Comparison of ENCODE assay signal across 24 cellular contexts in the genomic region with DNA sequence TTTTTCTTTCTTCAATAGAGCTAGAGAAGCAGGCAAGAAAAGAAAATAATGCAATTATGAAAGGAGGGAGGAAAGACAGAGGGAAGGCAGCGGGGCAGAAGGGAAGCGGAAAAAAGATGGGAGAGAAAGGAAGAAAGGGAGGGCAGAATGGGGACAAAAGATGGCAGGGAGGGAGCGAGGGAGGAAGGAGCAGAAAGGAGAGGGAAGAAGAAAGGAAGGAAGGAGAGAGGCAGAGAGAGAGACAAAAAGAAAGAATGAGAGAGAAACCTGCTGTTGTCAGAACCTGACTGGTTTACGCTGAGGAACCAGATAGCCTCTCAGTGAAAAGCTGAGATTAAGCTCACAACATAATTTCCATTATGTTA. TPM values are rescaled to one million over a fixed set of nuclear protein-coding genes. Genes with fewer than 3 reads are reported as not detected.
"Had no signal": no experiment of that assay in that cellular context is flagged by ENCODE, and none has a peak within 500 bp of the region (broad histone marks: within the 10 kb centered on the region; RNA-seq: fewer than 3 reads in every experiment).

No MANE protein-coding gene starts in this region.

- H2AFZ ChIP-seq: parathyroid adenoma had no signal

- FAIRE-seq: bronchial epithelial cell, kidney, small intestine had no signal

- H3K36me3 ChIP-seq: esophagus muscularis mucosa, gastroesophageal sphincter, right atrium auricular region, suprapubic skin, tibial artery had no signal

- H3K36me3 Mint-ChIP-seq: naive thymus-derived CD4-positive, alpha-beta T cell had no signal

- H3K27me3 ChIP-seq: esophagus muscularis mucosa, gastroesophageal sphincter, right atrium auricular region, suprapubic skin, tibial artery had no signal

- H3K4me1 ChIP-seq: esophagus muscularis mucosa, gastroesophageal sphincter, parathyroid adenoma, right atrium auricular region, suprapubic skin, tibial artery had no signal

- H3K9me3 Mint-ChIP-seq: central memory CD8-positive, alpha-beta T cell; dendritic cell treated with granulocyte-macrophage colony-stimulating factor and Interleukin-4, amounts not matched to agents 40 ng/mL and 50 ng/mL, for 4 days; nephron progenitor cell had no signal

- H3K4me3 Mint-ChIP-seq: central memory CD8-positive, alpha-beta T cell; dendritic cell treated with granulocyte-macrophage colony-stimulating factor and Interleukin-4, amounts not matched to agents 40 ng/mL and 50 ng/mL, for 4 days; effector memory CD8-positive, alpha-beta T cell; naive thymus-derived CD4-positive, alpha-beta T cell; nephron progenitor cell had no signal

- H3K9me3 ChIP-seq: esophagus muscularis mucosa, gastroesophageal sphincter, right atrium auricular region, suprapubic skin, tibial artery had no signal

- H3K27me3 Mint-ChIP-seq: dendritic cell treated with granulocyte-macrophage colony-stimulating factor and Interleukin-4, amounts not matched to agents 40 ng/mL and 50 ng/mL, for 4 days; effector memory CD8-positive, alpha-beta T cell had no signal

- H3K79me2 ChIP-seq: parathyroid adenoma had no signal

- H3K4me3 ChIP-seq: esophagus muscularis mucosa, gastroesophageal sphincter, lung, right atrium auricular region, suprapubic skin, tibial artery had no signal

- ATAC-seq: effector memory CD8-positive, alpha-beta T cell; gastroesophageal sphincter; left ventricle myocardium superior; naive thymus-derived CD4-positive, alpha-beta T cell had no signal

- H3K27ac ChIP-seq: epithelial cell of prostate, esophagus muscularis mucosa, gastroesophageal sphincter, parathyroid adenoma, right atrium auricular region, suprapubic skin, tibial artery had no signal

- DNase-seq: effector memory CD8-positive, alpha-beta T cell; kidney; left colon; left ventricle myocardium superior; mesenchymal stem cell; naive thymus-derived CD4-positive, alpha-beta T cell; nephron progenitor cell; occipital lobe; stimulated activated CD4-positive, alpha-beta T cell treated with anti-CD3 and anti-CD28 coated beads, Interleukin-2, amount 100 ng/mL, for 48 hours; stimulated activated naive CD4-positive, alpha-beta T cell treated with Interleukin-2 at 50 U/mL for 16 hours; tibial artery had no signal

- H3K27ac Mint-ChIP-seq: dendritic cell treated with granulocyte-macrophage colony-stimulating factor and Interleukin-4, amounts not matched to agents 40 ng/mL and 50 ng/mL, for 4 days; effector memory CD8-positive, alpha-beta T cell; naive thymus-derived CD4-positive, alpha-beta T cell; nephron progenitor cell had no signal

- H3K9ac ChIP-seq: parathyroid adenoma had no signal

- H3K4me1 Mint-ChIP-seq: central memory CD8-positive, alpha-beta T cell; nephron progenitor cell had no signal

RNA-seq across cellular contexts. Expression of a gene that starts 31.9 kb away (rescaled TPM):
- total RNA-seq: fibroblast of villous mesenchyme; left ventricle myocardium superior; naive thymus-derived CD4-positive, alpha-beta T cell; pulmonary artery endothelial cell; right atrium auricular region had no signal
- polyA plus RNA-seq: naive thymus-derived CD4-positive, alpha-beta T cell had no signal
